ENCODE assay signal across 30 cellular contexts in the genomic region with DNA sequence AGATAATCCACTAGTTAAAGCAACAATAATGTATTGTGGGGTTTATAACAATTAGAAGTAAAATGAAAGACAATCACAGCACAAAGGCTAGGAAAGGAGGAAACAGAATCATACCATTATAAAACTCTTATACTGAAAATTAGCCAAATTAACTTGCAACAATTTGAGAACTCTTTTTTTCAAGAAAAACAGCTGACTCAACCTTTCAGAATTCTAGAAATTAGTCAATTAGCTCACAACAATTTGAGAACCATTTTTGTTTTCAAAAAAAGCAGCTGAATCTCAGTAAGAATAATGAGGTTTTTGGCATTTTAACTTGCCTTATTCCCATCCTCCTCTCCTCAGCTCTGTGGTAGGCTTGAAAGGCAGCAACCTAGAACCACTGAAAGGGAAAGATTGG.
"Had no signal": no experiment of that assay in that cellular context is flagged by ENCODE, and none has a peak within 500 bp of the region (broad histone marks: within the 10 kb centered on the region; RNA-seq: fewer than 3 reads in every experiment).

No MANE protein-coding gene starts in this region.

- H3K4me3 ChIP-seq: left lung, lower lobe of right lung, neural progenitor cell, ovary, right atrium auricular region, skin epidermis, stomach, testis, thyroid gland, upper lobe of right lung had no signal

- H2AFZ ChIP-seq: neural progenitor cell had no signal

- H3K27ac ChIP-seq: left lung, lower lobe of right lung, neural progenitor cell, neutrophil, ovary, right atrium auricular region, skin epidermis, stomach, testis, thyroid gland, upper lobe of right lung had no signal

- H3K4me1 ChIP-seq: left lung, lower lobe of right lung, right atrium auricular region, stomach, testis, thyroid gland, upper lobe of right lung had no signal

- DNase-seq: hypothalamus; immature natural killer cell; kidney; left colon; left lung; lower lobe of right lung; mesendoderm; naive B cell; natural killer cell; nephron progenitor cell; occipital lobe; ovary; stimulated activated CD4-positive, alpha-beta T cell treated with anti-CD3 and anti-CD28 coated beads, Interleukin-12 subunit alpha, Interleukin-12 subunit beta, amount 100 ng/mL, for 4 hours; stimulated activated CD4-positive, alpha-beta T cell treated with anti-CD3 and anti-CD28 coated beads, Interleukin-15, amount 100 ng/mL, for 24 hours; stimulated activated CD4-positive, alpha-beta T cell treated with anti-CD3 and anti-CD28 coated beads, Interleukin-2, amount 100 ng/mL, for 24 hours; stimulated activated CD4-positive, alpha-beta T cell treated with anti-CD3 and anti-CD28 coated beads, Interleukin-4, amount 100 ng/mL, for 1 hour; stimulated activated naive B cell treated with anti-CD40 and anti-IgM and Interleukin-4, amounts not matched to agents 10 μg/mL and 1 μg/mL and 100 μg/mL, for 72 hours; stimulated activated naive CD8-positive, alpha-beta T cell treated with anti-CD3 and anti-CD28 coated beads, Interleukin-15, Interleukin-2, amounts not matched to agents 100 U/mL and 50 U/mL, for 24 hours; stomach; testis; thyroid gland; trophoblast cell; upper lobe of right lung had no signal

- H3K9me3 ChIP-seq: left lung, lower lobe of right lung, neutrophil, ovary, testis, thyroid gland, upper lobe of right lung had no signal

- H3K27me3 ChIP-seq: left lung, neural progenitor cell, neutrophil, ovary, right atrium auricular region, stomach, testis, thyroid gland, upper lobe of right lung had no signal

- H3K36me3 ChIP-seq: left lung, lower lobe of right lung, neural progenitor cell, neutrophil, ovary, right atrium auricular region, stomach, thyroid gland, upper lobe of right lung had no signal

- H3K9ac ChIP-seq: neural progenitor cell had no signal

- ATAC-seq: left colon; left lung; lower lobe of right lung; natural killer cell; sciatic nerve; stimulated activated naive B cell treated with anti-CD40 and anti-IgM and Interleukin-4, amounts not matched to agents 10 μg/mL and 1 μg/mL and 100 μg/mL, for 72 hours; stimulated activated naive CD8-positive, alpha-beta T cell treated with anti-CD3 and anti-CD28 coated beads, Interleukin-15, Interleukin-2, amounts not matched to agents 100 U/mL and 50 U/mL, for 24 hours; upper lobe of right lung had no signal

- FAIRE-seq: islet of Langerhans, kidney, urothelium cell line had no signal

- H3K4me2 ChIP-seq: neural progenitor cell had no signal
